In genomic region chrX:108735680-108736508, GRCh38 we compare ENCODE assay signal across 10 cellular contexts. TPM values are rescaled to one million over a fixed set of nuclear protein-coding genes. Genes with fewer than 3 reads are reported as not detected.
DNase-seq lines count a peak whose midpoint lies in the region; ATAC-seq, FAIRE-seq and TF ChIP-seq lines count a peak whose summit lies in the region.
"Had no signal": no experiment of that assay in that cellular context is flagged by ENCODE, and none has a peak within 500 bp of the region (broad histone marks: within the 10 kb centered on the region; RNA-seq: fewer than 3 reads in every experiment).

No MANE protein-coding gene starts in this region.

- no peak for FAIRE-seq in GM19239 (lab: Jason Lieb, UNC)
- FAIRE-seq: islet of Langerhans had no signal

- in situ Hi-C loops in gastrocnemius medialis (cut with MboI; ENCODE audit: low sequenced_read_pairs in 4 of 4): no loop called here

- peaks cover 14 to 86% (median 63%) of the 10 kb centered on the region in 3 donors for H3K27me3 ChIP-seq in gastrocnemius medialis

- H3K27me3 Mint-ChIP-seq in natural killer cell treated with Interleukin-12 subunit alpha and Interleukin-12 subunit beta and Interleukin-15 and Interleukin-18, amount 100 ng/mL, for 72 hours: peaks cover 0 to 21% of the 10 kb centered on the region in 2 donors

- no peaks in the 10 kb centered on the region for H3K9me3 ChIP-seq in gastrocnemius medialis

- no peaks in the 10 kb centered on the region for H3K36me3 ChIP-seq in gastrocnemius medialis

- H3K9me3 Mint-ChIP-seq in natural killer cell treated with Interleukin-12 subunit alpha and Interleukin-12 subunit beta and Interleukin-15 and Interleukin-18, amount 100 ng/mL, for 72 hours: no peaks in the 10 kb centered on the region
- H3K9me3 Mint-ChIP-seq: T-helper 2 cell treated with Interferon-gamma antibody and Interleukin-4, amounts not matched to agents 5 μg/mL and 100 μg/mL, for 36 hours had no signal

- H3K4me1 Mint-ChIP-seq in natural killer cell treated with Interleukin-12 subunit alpha and Interleukin-12 subunit beta and Interleukin-15 and Interleukin-18, amount 100 ng/mL, for 72 hours (ENCODE audit: low read depth in 2 of 2): no peaks in the 10 kb centered on the region

- H3K4me3 ChIP-seq in gastrocnemius medialis: peak overlapping the region; percentile 38 to 50 (median 44)

- TF ChIP-seq CTCF in gastrocnemius medialis (IDR thresholded peaks at IDR 0.05 in 4 of 5, conservative IDR thresholded peaks at IDR 0.05 in 1 of 5): no peak

- intact Hi-C loops in left cardiac atrium (cut with DNase I): no loop called here
- intact Hi-C loops in gastrocnemius medialis (cut with DNase I; ENCODE audit: low total_unique reads): no loop called here

- H3K4me3 Mint-ChIP-seq in natural killer cell treated with Interleukin-12 subunit alpha and Interleukin-12 subunit beta and Interleukin-15 and Interleukin-18, amount 100 ng/mL, for 72 hours: no peak overlapping the region
- H3K4me3 Mint-ChIP-seq: T-helper 2 cell treated with Interferon-gamma antibody and Interleukin-4, amounts not matched to agents 5 μg/mL and 100 μg/mL, for 36 hours had no signal

- H3K36me3 Mint-ChIP-seq in natural killer cell treated with Interleukin-12 subunit alpha and Interleukin-12 subunit beta and Interleukin-15 and Interleukin-18, amount 100 ng/mL, for 72 hours: no peaks in the 10 kb centered on the region

- ATAC-seq in GM18907 (IDR thresholded peaks at IDR 0.05; ENCODE audit: unreplicated experiment) (peak; percentile 21), left cardiac atrium (peak; percentile 21 to 46), gastrocnemius medialis (no peak)
- ATAC-seq in natural killer cell treated with Interleukin-12 subunit alpha and Interleukin-12 subunit beta and Interleukin-15 and Interleukin-18, amount 100 ng/mL, for 72 hours: no peak

- H3K27ac ChIP-seq in gastrocnemius medialis: no peak overlapping the region

- TF ChIP-seq POLR2A in gastrocnemius medialis (IDR thresholded peaks at IDR 0.05): no peak

- H3K4me1 ChIP-seq in gastrocnemius medialis: peaks cover 0 to 11% of the 10 kb centered on the region in 2 donors

- DNase-seq in NCI-H748 (lab: John Stamatoyannopoulos, UW; ENCODE audit: unreplicated experiment): peak; percentile 73
- DNase-seq in left cardiac atrium: no peak
- no peak for DNase-seq in gastrocnemius medialis
- no peak for DNase-seq in natural killer cell treated with Interleukin-12 subunit alpha and Interleukin-12 subunit beta and Interleukin-15 and Interleukin-18, amount 100 ng/mL, for 72 hours (ENCODE audit: low spot score)
- DNase-seq in GM19239 (ENCODE audit: insufficient read length, low spot score): no peak
- DNase-seq in stimulated activated CD4-positive, alpha-beta T cell treated with anti-CD3 and anti-CD28 coated beads, Interleukin-12 subunit alpha, Interleukin-12 subunit beta, amount 100 ng/mL, for 4 hours: no peak
- no peak for DNase-seq in globus pallidus (ENCODE audit: low spot score)

- no peak overlapping the region for H3K27ac Mint-ChIP-seq in natural killer cell treated with Interleukin-12 subunit alpha and Interleukin-12 subunit beta and Interleukin-15 and Interleukin-18, amount 100 ng/mL, for 72 hours
- H3K27ac Mint-ChIP-seq: T-helper 2 cell treated with Interferon-gamma antibody and Interleukin-4, amounts not matched to agents 5 μg/mL and 100 μg/mL, for 36 hours had no signal

RNA-seq across cellular contexts. Expression of gene IRS4, which starts 0.5 kb away (rescaled TPM):
- total RNA-seq in left cardiac atrium: not detected
- not detected for total RNA-seq in gastrocnemius medialis
- not detected for total RNA-seq in natural killer cell treated with Interleukin-12 subunit alpha and Interleukin-12 subunit beta and Interleukin-15 and Interleukin-18, amount 100 ng/mL, for 72 hours

Comparison
In these comparisons a context has a peak if more than half of its experiments do, and no peak if none do; other contexts are left out.
1. ATAC-seq: peak in GM18907 (single experiment) and left cardiac atrium (2 of 2); none in gastrocnemius medialis (0 of 2) and natural killer cell treated with Interleukin-12 subunit alpha and Interleukin-12 subunit beta and Interleukin-15 and Interleukin-18, amount 100 ng/mL, for 72 hours (0 of 2).